ENCODE assay signal across 8 cellular contexts in the genomic region with DNA sequence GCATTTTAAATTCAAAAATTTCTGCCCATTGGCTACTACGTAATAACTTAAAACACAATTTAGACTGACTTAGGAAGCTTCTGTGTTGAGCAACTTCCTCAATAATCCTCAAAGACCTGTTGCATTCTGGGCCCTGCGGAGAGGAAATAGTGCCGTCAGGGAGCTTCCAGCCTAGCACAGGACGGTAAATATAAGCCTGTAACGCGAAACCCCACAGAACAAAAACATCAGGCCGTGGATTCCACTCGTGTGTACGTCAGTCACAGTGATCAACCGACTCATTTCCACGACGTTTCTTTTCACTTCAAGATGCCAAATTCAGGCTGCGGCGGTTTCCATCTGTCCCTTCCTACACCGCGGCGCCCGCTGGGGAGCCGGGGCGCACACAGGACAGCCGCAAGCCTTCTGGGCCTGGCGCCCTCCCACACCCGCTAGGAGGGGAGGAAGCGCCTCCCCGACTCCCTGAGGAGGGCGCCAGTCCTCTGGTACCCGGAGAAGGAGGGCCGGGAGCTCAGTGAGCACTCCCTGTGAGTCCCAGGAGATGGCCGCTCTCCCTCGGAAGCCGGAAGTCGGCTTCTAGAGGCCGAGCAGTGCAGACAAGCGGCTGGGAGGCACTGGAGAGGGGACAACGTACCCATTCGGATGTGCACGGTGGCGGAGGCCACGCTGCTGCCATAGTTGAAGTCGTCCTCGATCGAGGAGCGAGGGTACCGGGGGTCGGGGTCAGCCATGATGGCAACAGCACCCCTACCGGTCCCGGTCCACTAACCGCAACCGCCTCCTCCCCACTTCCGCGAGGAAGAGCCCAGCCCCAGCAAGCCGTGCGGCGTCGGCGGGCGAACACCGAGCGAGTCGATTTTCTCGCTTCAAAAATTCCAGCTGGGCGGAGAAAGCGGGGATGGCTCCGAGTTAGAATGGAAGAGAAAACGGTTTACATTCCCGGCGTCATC. TPM values are rescaled to one million over a fixed set of nuclear protein-coding genes. Genes with fewer than 3 reads are reported as not detected.
DNase-seq lines count a peak whose midpoint lies in the region; ATAC-seq and TF ChIP-seq lines count a peak whose summit lies in the region.

TMBIM4 (minus strand) TSS at position 776 of the 950 bp plus-strand sequence; CDS start at position 731, 45 bp downstream.

- peak within 1 kb of the TSS; percentile 85 to 92 for H3K4me3 ChIP-seq in CD4-positive, alpha-beta memory T cell (ENCODE audit: low read length in 2 of 2)
- peak within 1 kb of the TSS; percentile 59 to 94 (median 82) for H3K4me3 ChIP-seq in dorsolateral prefrontal cortex
- H3K4me3 ChIP-seq in lower leg skin (ENCODE audit: low read depth, poor library complexity, severe bottlenecking), result peak within 1 kb of the TSS; percentile 96

- intact Hi-C loops in CD4-positive, alpha-beta memory T cell (cut with micrococcal nuclease), result loop anchor here (1.0 to 5.0 kb wide), 5 partner anchors 23 to 1000 kb away; partner anchors contain the start of genes HELB, LEMD3 and LLPH
- intact Hi-C loops in dorsolateral prefrontal cortex (cut with DNase I), result loop anchor here in 1 of 2 donors (2.0 to 10.0 kb wide), 3 partner anchors 41 to 525 kb away; partner anchors contain the start of gene HELB
- intact Hi-C loops in lower leg skin (cut with DNase I; ENCODE audit: low total_unique reads), result no loop called here

- POLR2A ChIA-PET in CD4-positive, alpha-beta memory T cell (lab: Charles Lee; ENCODE audit: partially characterized antibody), result interaction anchor here (0.8 to 3.3 kb wide), 22 partner anchors 10 to 1947 kb away, joined by 3 to 115 read pairs (median 4); partner anchors contain the start of genes CAND1, HELB, KICS2 and LEMD3

- peaks cover 43% of the 10 kb centered on the region for H3K4me1 ChIP-seq in CD4-positive, alpha-beta memory T cell (ENCODE audit: insufficient read depth, low read length)

- CTCF ChIA-PET in CD4-positive, alpha-beta memory T cell (lab: Charles Lee; ENCODE audit: partially characterized antibody), result interaction anchor here (0.6 to 2.1 kb wide), 14 partner anchors 8 to 1000 kb away, joined by 3 to 15 read pairs (median 3); partner anchors contain the start of genes HELB, LEMD3 and LLPH

- peak within 1 kb of the TSS; percentile 91 to 98 (median 96) for H3K4me3 Mint-ChIP-seq in CD4-positive, alpha-beta memory T cell

- TF ChIP-seq CTCF in dorsolateral prefrontal cortex (IDR thresholded peaks at IDR 0.05 in 54 of 56, conservative IDR thresholded peaks at IDR 0.05 in 2 of 56; ENCODE audit: low read depth in 1 of 56, partially characterized antibody in 56 of 56) (peak; percentile 21 to 72 (median 56)), lower leg skin (IDR thresholded peaks at IDR 0.05) (peak in 1 of 3 donors; percentile 54)

- peaks cover 2 to 3% of the 10 kb centered on the region in 2 donors for H3K27me3 Mint-ChIP-seq in CD4-positive, alpha-beta memory T cell

- no peaks in the 10 kb centered on the region for H3K27me3 ChIP-seq in CD4-positive, alpha-beta memory T cell (ENCODE audit: insufficient read depth, low read length)
- no peaks in the 10 kb centered on the region for H3K27me3 ChIP-seq in dorsolateral prefrontal cortex

- H3K4me1 Mint-ChIP-seq in CD4-positive, alpha-beta memory T cell, result peaks cover 33 to 61% (median 48%) of the 10 kb centered on the region in 4 donors

- peaks cover 0 to 6% (median 0%) of the 10 kb centered on the region in 8 donors for H3K9me3 Mint-ChIP-seq in CD4-positive, alpha-beta memory T cell

- ATAC-seq in GM19438 (IDR thresholded peaks at IDR 0.05; ENCODE audit: low read depth, unreplicated experiment), result peak; percentile 87
- peak; percentile 83 for ATAC-seq in HG03575 (IDR thresholded peaks at IDR 0.05; ENCODE audit: extremely low read depth, insufficient number of reproducible peaks, low FRiP score, unreplicated experiment)

- H3K27ac ChIP-seq in CD4-positive, alpha-beta memory T cell (ENCODE audit: low read depth, low read length), result peak within 1 kb of the TSS; percentile 98
- H3K27ac ChIP-seq in dorsolateral prefrontal cortex, result peak within 1 kb of the TSS; percentile 93 to 100 (median 99)

- no peaks in the 10 kb centered on the region for H3K36me3 ChIP-seq in CD4-positive, alpha-beta memory T cell (ENCODE audit: insufficient read depth, low read length)

- DNase-seq in CD4-positive, alpha-beta memory T cell, result peak; percentile 86 to 94 (median 87)
- peak; percentile 95 for DNase-seq in NCI-H82 (lab: John Stamatoyannopoulos, UW)
- peak; percentile 87 to 91 for DNase-seq in activated CD4-positive, alpha-beta T cell treated with anti-CD3 and anti-CD28 coated beads, Interleukin-2, amount 50 U/mL, for 48 hours
- DNase-seq in dorsolateral prefrontal cortex, result peak; percentile 67 to 88 (median 80)
- peak; percentile 82 to 96 for DNase-seq in lower leg skin (ENCODE audit: low spot score in 2 of 2)
- peak; percentile 76 to 86 for DNase-seq in stimulated activated CD4-positive, alpha-beta T cell treated with anti-CD3 and anti-CD28 coated beads, Interleukin-4, amount 100 ng/mL, for 48 hours (ENCODE audit: low read depth in 2 of 2)

- 0% methylated on average over 54 to 60 of the region's 67 CpGs for WGBS in lower leg skin, 2 donors

- no peaks in the 10 kb centered on the region for H3K9me3 ChIP-seq in CD4-positive, alpha-beta memory T cell (ENCODE audit: control insufficient read depth in 1 of 2, low read length in 2 of 2)

- H3K36me3 Mint-ChIP-seq in CD4-positive, alpha-beta memory T cell, result peaks cover 32 to 38% of the 10 kb centered on the region in 2 donors

- peak within 1 kb of the TSS; percentile 95 to 99 (median 98) for H3K27ac Mint-ChIP-seq in CD4-positive, alpha-beta memory T cell

- peak in 1 of 2 donors; percentile 70 for TF ChIP-seq POLR2A in lower leg skin (IDR thresholded peaks at IDR 0.05)

RNA-seq across cellular contexts. Expression of gene TMBIM4, which starts in this region (rescaled TPM):
- total RNA-seq in CD4-positive, alpha-beta memory T cell, result 100 to 1,000 TPM in 1 of 2 experiments, 10 to 100 TPM in 1; 98.5 to 108 TPM
- polyA plus RNA-seq in CD4-positive, alpha-beta memory T cell, result 100 to 1,000 TPM; 284 to 486 TPM
- total RNA-seq in dorsolateral prefrontal cortex (10 to 100 TPM; 18.9 to 70.3 (median 40.0) TPM), lower leg skin (100 to 1,000 TPM in 1 of 4 donors, 10 to 100 TPM in 3; 66.4 to 108 (median 83.7) TPM)

Comparison
In these comparisons a context has a peak if more than half of its experiments do, and no peak if none do; other contexts are left out.
1. Peak in every context shown above with its lines: DNase-seq, ATAC-seq, H3K4me3 ChIP-seq and H3K27ac ChIP-seq.